Comparison of ENCODE assay signal across 8 cellular contexts in genomic region chr5:124519396-124519795, GRCh38.
DNase-seq lines count a peak whose midpoint lies in the region; ATAC-seq and TF ChIP-seq lines count a peak whose summit lies in the region.
"Had no signal": no experiment of that assay in that cellular context is flagged by ENCODE, and none has a peak within 500 bp of the region (broad histone marks: within the 10 kb centered on the region; RNA-seq: fewer than 3 reads in every experiment).

No MANE protein-coding gene starts in this region.

- no peaks in the 10 kb centered on the region for H3K4me1 Mint-ChIP-seq in glutamatergic neuron (ENCODE audit: low read depth, unreplicated experiment)

- H3K4me3 Mint-ChIP-seq in glutamatergic neuron (ENCODE audit: unreplicated experiment), result no peak overlapping the region

- H3K9me3 Mint-ChIP-seq in glutamatergic neuron (ENCODE audit: unreplicated experiment), result no peaks in the 10 kb centered on the region

- DNase-seq in cerebellar cortex (ENCODE audit: low spot score) (peak; percentile 95), superior temporal gyrus (ENCODE audit: extremely low spot score) (peak; percentile 48), NCI-H1105 (lab: John Stamatoyannopoulos, UW) (no peak), glutamatergic neuron (no peak)
- DNase-seq: T-helper 1 cell had no signal

- TF ChIP-seq CTCF in glutamatergic neuron (IDR thresholded peaks at IDR 0.05; ENCODE audit: partially characterized antibody, unreplicated experiment), result no peak

- H3K36me3 Mint-ChIP-seq in glutamatergic neuron (ENCODE audit: unreplicated experiment), result no peaks in the 10 kb centered on the region

- no peak overlapping the region for H3K27ac Mint-ChIP-seq in glutamatergic neuron (ENCODE audit: unreplicated experiment)

- no peaks in the 10 kb centered on the region for H3K27me3 Mint-ChIP-seq in glutamatergic neuron (ENCODE audit: unreplicated experiment)

- ATAC-seq in GM19463 (IDR thresholded peaks at IDR 0.05; ENCODE audit: unreplicated experiment) (peak; percentile 75), HG03439 (IDR thresholded peaks at IDR 0.05; ENCODE audit: unreplicated experiment) (peak; percentile 71), GM19397 (IDR thresholded peaks at IDR 0.05; ENCODE audit: unreplicated experiment) (no peak)

Comparison
In these comparisons a context has a peak if more than half of its experiments do, and no peak if none do; other contexts are left out.
1. DNase-seq: peak in cerebellar cortex (single experiment) and superior temporal gyrus (single experiment); none in NCI-H1105 (single experiment) and glutamatergic neuron (single experiment).